8 cellular contexts compared by ENCODE assay signal in the genomic region with DNA sequence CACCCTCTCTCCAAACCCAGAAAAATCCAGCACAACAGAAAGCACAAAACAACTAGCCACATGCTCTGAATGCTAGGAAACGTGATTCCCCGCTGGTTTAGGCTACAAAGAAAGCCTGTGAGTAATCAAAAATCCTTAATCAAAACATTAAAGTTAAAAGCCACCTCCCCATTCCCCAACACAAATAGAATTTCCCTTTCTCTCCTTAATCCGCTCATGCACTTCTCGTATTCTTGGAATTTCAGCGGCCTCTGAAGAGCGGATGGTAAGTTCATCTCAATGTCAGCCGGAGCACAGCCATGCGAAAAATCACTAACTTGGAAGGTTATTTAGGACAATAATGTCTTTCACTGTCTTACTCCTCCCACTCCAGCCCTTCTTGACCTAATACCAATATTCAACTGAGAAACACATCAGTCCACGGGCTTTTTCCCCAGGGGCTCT.
A peak's percentile ranks its signal among the peaks of the same experiment; 100 is the strongest.
DNase-seq lines count a peak whose midpoint lies in the region; ATAC-seq and TF ChIP-seq lines count a peak whose summit lies in the region.

No MANE protein-coding gene starts in this region.

- H3K4me1 Mint-ChIP-seq in Calu3 (ENCODE audit: low read depth, unreplicated experiment) = peaks cover 47% of the 10 kb centered on the region
- H3K4me1 Mint-ChIP-seq in naive thymus-derived CD4-positive, alpha-beta T cell = peaks cover 0 to 10% (median 5%) of the 10 kb centered on the region in 7 donors

- no peak for TF ChIP-seq CTCF in Calu3 (IDR thresholded peaks at IDR 0.05; ENCODE audit: unreplicated experiment)
- TF ChIP-seq CTCF in PC-3 (conservative IDR thresholded peaks at IDR 0.05; ENCODE audit: low read depth, low read length) = no peak
- no peak for TF ChIP-seq CTCF in esophagus squamous epithelium (IDR thresholded peaks at IDR 0.05)

- H3K27me3 ChIP-seq in PC-3 (ENCODE audit: low read length) (no peaks in the 10 kb centered on the region), esophagus squamous epithelium (no peaks in the 10 kb centered on the region)
- peaks cover 0 to 6% of the 10 kb centered on the region in 2 donors for H3K27me3 ChIP-seq in naive thymus-derived CD4-positive, alpha-beta T cell (ENCODE audit: control insufficient read depth in 2 of 2, insufficient read depth in 2 of 2, low read length in 2 of 2)

- DNase-seq in Calu3 (no peak), PC-3 (peak; percentile 55), esophagus squamous epithelium (lab: John Stamatoyannopoulos, UW) (no peak), NOMO-1 (lab: John Stamatoyannopoulos, UW; ENCODE audit: unreplicated experiment in 2 of 2) (no peak)
- DNase-seq in naive thymus-derived CD4-positive, alpha-beta T cell = no peak

- no peaks in the 10 kb centered on the region for H3K36me3 ChIP-seq in PC-3 (ENCODE audit: low read depth, low read length)
- no peaks in the 10 kb centered on the region for H3K36me3 ChIP-seq in esophagus squamous epithelium
- H3K36me3 ChIP-seq in naive thymus-derived CD4-positive, alpha-beta T cell (ENCODE audit: control insufficient read depth in 2 of 3, insufficient read depth in 3 of 3, low read length in 3 of 3) = no peaks in the 10 kb centered on the region

- no peaks in the 10 kb centered on the region for H3K9me3 Mint-ChIP-seq in Calu3 (ENCODE audit: low read depth, unreplicated experiment)
- H3K9me3 Mint-ChIP-seq in naive thymus-derived CD4-positive, alpha-beta T cell = peaks cover 0 to 18% (median 8%) of the 10 kb centered on the region in 11 donors

- BruUV-seq in Calu3 (replicated peaks; lab: Mats Ljungman, UMichigan) (no TSS peak), PC-3 (replicated peaks; lab: Mats Ljungman, UMichigan) (no TSS peak)

- H3K4me3 Mint-ChIP-seq in Calu3 (ENCODE audit: low read depth, unreplicated experiment) = peak overlapping the region; percentile 98
- H3K4me3 Mint-ChIP-seq in naive thymus-derived CD4-positive, alpha-beta T cell = peak overlapping the region in 7 of 10 donors; percentile 1 to 73 (median 18)

- H3K27me3 Mint-ChIP-seq in Calu3 (ENCODE audit: unreplicated experiment) = no peaks in the 10 kb centered on the region
- H3K27me3 Mint-ChIP-seq in naive thymus-derived CD4-positive, alpha-beta T cell = peaks cover 35 to 66% (median 47%) of the 10 kb centered on the region in 5 donors

- TF ChIP-seq POLR2A in esophagus squamous epithelium (IDR thresholded peaks at IDR 0.05) = no peak

- no peaks in the 10 kb centered on the region; the same call in 1 of the 2 replicates for H4K20me1 ChIP-seq in PC-3 (ENCODE audit: low read length)

- H3K27ac ChIP-seq in PC-3 (ENCODE audit: low read length) = peak overlapping the region; percentile 71
- peak overlapping the region; percentile 90 to 94 (median 92) for H3K27ac ChIP-seq in esophagus squamous epithelium
- H3K27ac ChIP-seq in naive thymus-derived CD4-positive, alpha-beta T cell (ENCODE audit: low read depth, low read length) = no peak overlapping the region

- H3K79me2 ChIP-seq in PC-3 (ENCODE audit: low read length) = peaks cover 60% of the 10 kb centered on the region

- H3K9me2 ChIP-seq in PC-3 (replicated peaks; ENCODE audit: low read length) = no peaks in the 10 kb centered on the region

- H3K36me3 Mint-ChIP-seq in Calu3 (ENCODE audit: insufficient read depth, unreplicated experiment) = peaks cover 22% of the 10 kb centered on the region
- peaks cover 0 to 23% (median 5%) of the 10 kb centered on the region in 5 donors for H3K36me3 Mint-ChIP-seq in naive thymus-derived CD4-positive, alpha-beta T cell

- 7 to 10% methylated on average over 8 to 9 of the region's 9 CpGs for WGBS in esophagus squamous epithelium, 2 donors

- H3F3A ChIP-seq in PC-3 (ENCODE audit: low read length, unreplicated experiment) = peaks cover 6% of the 10 kb centered on the region

- no peaks in the 10 kb centered on the region for H3K9me3 ChIP-seq in PC-3 (ENCODE audit: low read length)
- H3K9me3 ChIP-seq in esophagus squamous epithelium = no peaks in the 10 kb centered on the region
- no peaks in the 10 kb centered on the region for H3K9me3 ChIP-seq in naive thymus-derived CD4-positive, alpha-beta T cell (ENCODE audit: control insufficient read depth in 2 of 3, low read length in 3 of 3)

- H3K4me3 ChIP-seq in PC-3 (ENCODE audit: low read length) (peak overlapping the region; percentile 94), esophagus squamous epithelium (peak overlapping the region; percentile 54 to 85 (median 82))
- no peak overlapping the region for H3K4me3 ChIP-seq in naive thymus-derived CD4-positive, alpha-beta T cell (ENCODE audit: low read length)

- H3K27ac Mint-ChIP-seq in Calu3 (ENCODE audit: unreplicated experiment) = peak overlapping the region; percentile 61
- H3K27ac Mint-ChIP-seq in naive thymus-derived CD4-positive, alpha-beta T cell = no peak overlapping the region

- peak overlapping the region; percentile 98 for H3K4me2 ChIP-seq in PC-3 (ENCODE audit: low read length)

- ATAC-seq in PC-3 = peak; percentile 27
- no peak for ATAC-seq in naive thymus-derived CD4-positive, alpha-beta T cell
- no peak for ATAC-seq in HG03460 (IDR thresholded peaks at IDR 0.05; ENCODE audit: unreplicated experiment)
- no peak for ATAC-seq in GM19035 (IDR thresholded peaks at IDR 0.05; ENCODE audit: unreplicated experiment)
- ATAC-seq in HG03135 (IDR thresholded peaks at IDR 0.05; ENCODE audit: unreplicated experiment) = no peak

- peak overlapping the region; percentile 83 for H2AFZ ChIP-seq in PC-3 (ENCODE audit: low read length)

- H3K9ac ChIP-seq in PC-3 (ENCODE audit: low read length) = peak overlapping the region; percentile 77

- intact Hi-C loops in Calu3 (cut with micrococcal nuclease; ENCODE audit: unreplicated experiment) (loop anchor here (1.0 to 2.0 kb wide), 2 partner anchors 56 to 95 kb away; no protein-coding TSS in a partner anchor), PC-3 (cut with micrococcal nuclease) (loop anchor here (1.0 to 10.0 kb wide), 3 partner anchors 39 to 84 kb away; no protein-coding TSS in a partner anchor), esophagus squamous epithelium (cut with DNase I) (no loop called here)
- intact Hi-C loops in naive thymus-derived CD4-positive, alpha-beta T cell (cut with micrococcal nuclease) = no loop called here

- H3K4me1 ChIP-seq in PC-3 (ENCODE audit: insufficient read depth, low read length) (peaks cover 58% of the 10 kb centered on the region), esophagus squamous epithelium (peaks cover 0 to 48% (median 0%) of the 10 kb centered on the region in 3 donors)
- no peaks in the 10 kb centered on the region for H3K4me1 ChIP-seq in naive thymus-derived CD4-positive, alpha-beta T cell (ENCODE audit: control insufficient read depth in 2 of 2, insufficient read depth in 2 of 2, low read length in 2 of 2)

- CTCF ChIA-PET in Calu3 (lab: Charles Lee) (interaction anchor here (1.4 to 3.3 kb wide), 2 partner anchors 56 to 94 kb away, joined by 8 to 17 read pairs; no protein-coding TSS in a partner anchor), PC-3 (lab: Charles Lee) (interaction anchor here (1.8 kb wide), 1 partner anchor 94 kb away, joined by 7 read pairs; no protein-coding TSS in a partner anchor)
- CTCF ChIA-PET in naive thymus-derived CD4-positive, alpha-beta T cell (lab: Charles Lee) = no interaction called here

- POLR2A ChIA-PET in PC-3 (lab: Charles Lee; ENCODE audit: unreplicated experiment) = no interaction called here
- POLR2A ChIA-PET in naive thymus-derived CD4-positive, alpha-beta T cell (lab: Charles Lee) = no interaction called here

Comparison
In these comparisons a context has a peak if more than half of its experiments do, and no peak if none do; other contexts are left out.
1. intact Hi-C loops: an anchor here in Calu3 (1.0 to 2.0 kb wide) and PC-3 (1.0 to 10.0 kb wide); none called in esophagus squamous epithelium and naive thymus-derived CD4-positive, alpha-beta T cell.